ENCODE assay signal across 8 cellular contexts in genomic region chr5:142324871-142325676, GRCh38. TPM values are rescaled to one million over a fixed set of nuclear protein-coding genes. Genes with fewer than 3 reads are reported as not detected.
A peak's percentile ranks its signal among the peaks of the same experiment; 100 is the strongest.
DNase-seq lines count a peak whose midpoint lies in the region; ATAC-seq and TF ChIP-seq lines count a peak whose summit lies in the region.

Gene SPRY4, minus strand, starts transcription at chr5:142325021. Its CDS starts 9,913 bp downstream, at chr5:142315108.

- H3K4me3 ChIP-seq in thoracic aorta, result peak within 1 kb of the TSS; percentile 84

- peak within 1 kb of the TSS; percentile 89 for H3K4me3 Mint-ChIP-seq in activated naive CD8-positive, alpha-beta T cell treated with anti-CD3 and anti-CD28 coated beads, Interleukin-2, amount 10 ng/mL, durations not matched to agents 7 days and 5 days
- peak within 1 kb of the TSS; percentile 91 for H3K4me3 Mint-ChIP-seq in osteocyte (ENCODE audit: unreplicated experiment)

- intact Hi-C loops in Right ventricle myocardium inferior (cut with DNase I), result loop anchor here (2.0 to 5.0 kb wide), 4 partner anchors 107 to 218 kb away; no protein-coding TSS in a partner anchor

- H3K4me1 Mint-ChIP-seq in activated naive CD8-positive, alpha-beta T cell treated with anti-CD3 and anti-CD28 coated beads, Interleukin-2, amount 10 ng/mL, durations not matched to agents 7 days and 5 days, result peaks cover 26% of the 10 kb centered on the region
- H3K4me1 Mint-ChIP-seq in osteocyte (ENCODE audit: unreplicated experiment), result peaks cover 71% of the 10 kb centered on the region

- peaks cover 27 to 46% of the 10 kb centered on the region in 2 donors for H3K4me1 ChIP-seq in thoracic aorta (ENCODE audit: control insufficient read depth in 1 of 2, low read depth in 2 of 2)

- CTCF ChIA-PET in GM10248 (lab: Yijun Ruan, JAX), result interaction anchor here (1.1 kb wide), 1 partner anchor 29 kb away, joined by 3 read pairs; no protein-coding TSS in a partner anchor

- H3K27ac Mint-ChIP-seq in activated naive CD8-positive, alpha-beta T cell treated with anti-CD3 and anti-CD28 coated beads, Interleukin-2, amount 10 ng/mL, durations not matched to agents 7 days and 5 days, result peak within 1 kb of the TSS; percentile 83
- peak within 1 kb of the TSS; percentile 95 for H3K27ac Mint-ChIP-seq in osteocyte (ENCODE audit: unreplicated experiment)

- no peaks in the 10 kb centered on the region for H3K9me3 ChIP-seq in thoracic aorta

- H3K36me3 ChIP-seq in thoracic aorta, result no peaks in the 10 kb centered on the region

- ATAC-seq in HG02588 (IDR thresholded peaks at IDR 0.05; ENCODE audit: unreplicated experiment), result peak; percentile 69
- ATAC-seq in activated naive CD8-positive, alpha-beta T cell treated with anti-CD3 and anti-CD28 coated beads, Interleukin-2, amount 10 ng/mL, durations not matched to agents 7 days and 5 days (ENCODE audit: low read depth), result peak; percentile 86
- ATAC-seq in Right ventricle myocardium inferior, result peak; percentile 74
- peak; percentile 57 for ATAC-seq in thoracic aorta (ENCODE audit: insufficient number of reproducible peaks, low FRiP score, low read depth)

- no peaks in the 10 kb centered on the region for H3K36me3 Mint-ChIP-seq in activated naive CD8-positive, alpha-beta T cell treated with anti-CD3 and anti-CD28 coated beads, Interleukin-2, amount 10 ng/mL, durations not matched to agents 7 days and 5 days
- H3K36me3 Mint-ChIP-seq in osteocyte (ENCODE audit: unreplicated experiment), result no peaks in the 10 kb centered on the region

- peaks cover 43% of the 10 kb centered on the region for H3K27me3 Mint-ChIP-seq in activated naive CD8-positive, alpha-beta T cell treated with anti-CD3 and anti-CD28 coated beads, Interleukin-2, amount 10 ng/mL, durations not matched to agents 7 days and 5 days
- no peaks in the 10 kb centered on the region for H3K27me3 Mint-ChIP-seq in osteocyte (ENCODE audit: unreplicated experiment)

- H3K27me3 ChIP-seq in thoracic aorta (replicated peaks; ENCODE audit: insufficient read depth), result no peaks in the 10 kb centered on the region

- peak; percentile 85 for DNase-seq in GM10248 (ENCODE audit: extremely low spot score)
- DNase-seq in NCI-H1092 (lab: John Stamatoyannopoulos, UW), result peak; percentile 93
- peak; percentile 93 for DNase-seq in SKM-1 treated with dmso at 0.1 percent for 144 hours (lab: John Stamatoyannopoulos, UW; ENCODE audit: unreplicated experiment)
- DNase-seq in activated naive CD8-positive, alpha-beta T cell treated with anti-CD3 and anti-CD28 coated beads, Interleukin-2, amount 10 ng/mL, durations not matched to agents 7 days and 5 days, result peak; percentile 91
- peak; percentile 94 for DNase-seq in Right ventricle myocardium inferior (ENCODE audit: missing footprints)
- peak; percentile 98 for DNase-seq in osteocyte (ENCODE audit: extremely low spot score, unreplicated experiment)
- peak; percentile 79 for DNase-seq in thoracic aorta (ENCODE audit: low spot score)

- POLR2A ChIA-PET in GM10248 (lab: Yijun Ruan, JAX), result no interaction called here
- POLR2A ChIA-PET in activated naive CD8-positive, alpha-beta T cell treated with anti-CD3 and anti-CD28 coated beads, Interleukin-2, amount 10 ng/mL, durations not matched to agents 7 days and 5 days (lab: Charles Lee), result interaction anchor here (0.7 to 2.4 kb wide), 4 partner anchors 32 to 519 kb away, joined by 4 to 22 read pairs (median 6); no protein-coding TSS in a partner anchor

- H3K27ac ChIP-seq in thoracic aorta, result peak within 1 kb of the TSS; percentile 93 to 99

- no peaks in the 10 kb centered on the region for H3K9me3 Mint-ChIP-seq in activated naive CD8-positive, alpha-beta T cell treated with anti-CD3 and anti-CD28 coated beads, Interleukin-2, amount 10 ng/mL, durations not matched to agents 7 days and 5 days
- H3K9me3 Mint-ChIP-seq in osteocyte (ENCODE audit: unreplicated experiment), result no peaks in the 10 kb centered on the region

- TF ChIP-seq CTCF in GM10248 (IDR thresholded peaks at IDR 0.05; ENCODE audit: control extremely low read depth, extremely low read depth, low read depth, missing control alignments) (no peak), osteocyte (IDR thresholded peaks at IDR 0.05) (peak; percentile 28), thoracic aorta (IDR thresholded peaks at IDR 0.05) (no peak)

RNA-seq across cellular contexts. Expression of gene SPRY4, which starts in this region (rescaled TPM):
- total RNA-seq in activated naive CD8-positive, alpha-beta T cell treated with anti-CD3 and anti-CD28 coated beads, Interleukin-2, amount 10 ng/mL, durations not matched to agents 7 days and 5 days, result 1 to 10 TPM in 1 of 2 experiments, under 1 TPM in 1; 0.96 to 1.7 TPM
- total RNA-seq in Right ventricle myocardium inferior (9.7 TPM), osteocyte (12.0 and 15.6 TPM in 2 replicates), thoracic aorta (100 to 1,000 TPM in 1 of 2 donors, 10 to 100 TPM in 1; 63.4 to 136 TPM)

Comparison
In these comparisons a context has a peak if more than half of its experiments do, and no peak if none do; other contexts are left out.
1. Peak in every context shown above with its lines: DNase-seq, ATAC-seq, H3K4me3 ChIP-seq and H3K27ac ChIP-seq.